In the genomic region with DNA sequence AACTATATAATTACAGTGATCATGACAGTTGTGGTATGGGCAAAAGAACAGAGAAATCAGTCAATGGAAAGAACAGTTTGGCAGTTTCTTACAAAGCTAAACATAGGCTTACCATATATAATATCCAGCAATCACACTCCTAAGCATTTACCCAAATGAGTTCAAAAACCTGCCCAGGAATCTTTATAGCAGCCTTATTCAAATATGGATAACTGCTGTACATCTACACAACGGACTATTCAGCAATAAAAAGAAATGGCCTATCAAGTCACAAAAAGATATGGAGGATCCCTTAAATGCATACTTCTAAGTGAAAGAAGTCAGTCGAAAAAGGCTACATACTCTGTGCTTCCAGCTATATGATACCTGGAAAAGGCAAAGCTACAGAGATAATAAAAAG, we compare ENCODE assay signal across 24 cellular contexts. TPM values are rescaled to one million over a fixed set of nuclear protein-coding genes. Genes with fewer than 3 reads are reported as not detected.
A peak's percentile ranks its signal among the peaks of the same experiment; 100 is the strongest.
DNase-seq lines count a peak whose midpoint lies in the region; ATAC-seq and TF ChIP-seq lines count a peak whose summit lies in the region.
"Had no signal": no experiment of that assay in that cellular context is flagged by ENCODE, and none has a peak within 500 bp of the region (broad histone marks: within the 10 kb centered on the region; RNA-seq: fewer than 3 reads in every experiment).

No MANE protein-coding gene starts in this region.

- no peak for TF ChIP-seq CTCF in Caco-2 (IDR thresholded peaks at IDR 0.05; ENCODE audit: insufficient read depth in 1 of 2, low read depth in 1 of 2, low read length in 1 of 2, severe bottlenecking in 1 of 2, unreplicated experiment in 1 of 2)

- H3K27me3 ChIP-seq in Caco-2 (replicated peaks; ENCODE audit: control insufficient read depth, insufficient read depth, low read length): no peaks in the 10 kb centered on the region
- H3K27me3 ChIP-seq: SJCRH30 had no signal

- no peaks in the 10 kb centered on the region for H3K27me3 Mint-ChIP-seq in activated naive CD8-positive, alpha-beta T cell treated with anti-CD3 and anti-CD28 coated beads, Interleukin-2, amount 10 ng/mL, durations not matched to agents 7 days and 5 days
- H3K27me3 Mint-ChIP-seq in activated naive CD8-positive, alpha-beta T cell treated with anti-CD3 and anti-CD28 coated beads for 36 hours: no peaks in the 10 kb centered on the region
- H3K27me3 Mint-ChIP-seq in activated T-helper 17 cell treated with anti-CD3 and anti-CD28 coated beads, Interleukin-2, amount 50 U/mL, for 72 hours: no peaks in the 10 kb centered on the region
- no peaks in the 10 kb centered on the region for H3K27me3 Mint-ChIP-seq in Caco-2 (ENCODE audit: insufficient read depth, unreplicated experiment)

- H3K4me3 Mint-ChIP-seq in activated naive CD8-positive, alpha-beta T cell treated with anti-CD3 and anti-CD28 coated beads, Interleukin-2, amount 10 ng/mL, durations not matched to agents 7 days and 5 days: no peak overlapping the region
- no peak overlapping the region for H3K4me3 Mint-ChIP-seq in activated naive CD8-positive, alpha-beta T cell treated with anti-CD3 and anti-CD28 coated beads for 36 hours
- no peak overlapping the region for H3K4me3 Mint-ChIP-seq in activated T-helper 17 cell treated with anti-CD3 and anti-CD28 coated beads, Interleukin-2, amount 50 U/mL, for 72 hours
- no peak overlapping the region for H3K4me3 Mint-ChIP-seq in Caco-2 (ENCODE audit: unreplicated experiment)
- H3K4me3 Mint-ChIP-seq: CD14-positive monocyte had no signal

- no TSS peak for BruUV-seq in Caco-2 (replicated peaks; lab: Mats Ljungman, UMichigan)

- peaks cover 12% of the 10 kb centered on the region for H3K4me1 ChIP-seq in Caco-2
- H3K4me1 ChIP-seq: SJCRH30 had no signal

- no peak for DNase-seq in activated naive CD8-positive, alpha-beta T cell treated with anti-CD3 and anti-CD28 coated beads, Interleukin-2, amount 10 ng/mL, durations not matched to agents 7 days and 5 days
- DNase-seq in activated naive CD8-positive, alpha-beta T cell treated with anti-CD3 and anti-CD28 coated beads for 36 hours: no peak
- DNase-seq in NCI-H526 treated with DMSO at 0.1 percent for 48 hours (lab: John Stamatoyannopoulos, UW): peak; percentile 4
- DNase-seq in NK-92 (lab: John Stamatoyannopoulos, UW; ENCODE audit: unreplicated experiment): no peak
- no peak for DNase-seq in Caco-2
- no peak for DNase-seq in C1 segment of cervical spinal cord (lab: John Stamatoyannopoulos, UW)
- DNase-seq: Kasumi-1; MV-4-11; NCI-H1105; NCI-H1436 treated with DMSO at 0.1 percent for 48 hours; NCI-H187 treated with DMSO at 0.1 percent for 48 hours; NCI-H2171 treated with DMSO at 0.1 percent for 48 hours; NCI-H345; NCI-H510A treated with DMSO at 0.1 percent for 48 hours; NCI-H774; NK-92 treated with Interleukin-12 subunit alpha and Interleukin-12 subunit beta, amount 100 ng/mL, for 24 hours; PC-3; SJCRH30 had no signal

- H3K4me1 Mint-ChIP-seq in activated naive CD8-positive, alpha-beta T cell treated with anti-CD3 and anti-CD28 coated beads, Interleukin-2, amount 10 ng/mL, durations not matched to agents 7 days and 5 days: peaks cover 18% of the 10 kb centered on the region
- H3K4me1 Mint-ChIP-seq in activated naive CD8-positive, alpha-beta T cell treated with anti-CD3 and anti-CD28 coated beads for 36 hours: peaks cover 41% of the 10 kb centered on the region
- H3K4me1 Mint-ChIP-seq in activated T-helper 17 cell treated with anti-CD3 and anti-CD28 coated beads, Interleukin-2, amount 50 U/mL, for 72 hours: peaks cover 41% of the 10 kb centered on the region
- H3K4me1 Mint-ChIP-seq in Caco-2 (ENCODE audit: low read depth, unreplicated experiment): peaks cover 5% of the 10 kb centered on the region
- H3K4me1 Mint-ChIP-seq: CD14-positive monocyte had no signal

- H3K27ac Mint-ChIP-seq in activated naive CD8-positive, alpha-beta T cell treated with anti-CD3 and anti-CD28 coated beads, Interleukin-2, amount 10 ng/mL, durations not matched to agents 7 days and 5 days: peak overlapping the region; percentile 28
- no peak overlapping the region for H3K27ac Mint-ChIP-seq in activated naive CD8-positive, alpha-beta T cell treated with anti-CD3 and anti-CD28 coated beads for 36 hours
- peak overlapping the region; percentile 44 for H3K27ac Mint-ChIP-seq in activated T-helper 17 cell treated with anti-CD3 and anti-CD28 coated beads, Interleukin-2, amount 50 U/mL, for 72 hours
- no peak overlapping the region for H3K27ac Mint-ChIP-seq in Caco-2 (ENCODE audit: unreplicated experiment)
- H3K27ac Mint-ChIP-seq: CD14-positive monocyte had no signal

- no peak for ATAC-seq in activated naive CD8-positive, alpha-beta T cell treated with anti-CD3 and anti-CD28 coated beads, Interleukin-2, amount 10 ng/mL, durations not matched to agents 7 days and 5 days (ENCODE audit: low read depth)
- ATAC-seq in activated T-helper 17 cell treated with anti-CD3 and anti-CD28 coated beads, Interleukin-2, amount 50 U/mL, for 72 hours (replicated peaks): no peak
- ATAC-seq: A549, K562, PC-3, Right ventricle myocardium inferior, SK-N-SH treated with all-trans-retinoic acid at 6 μM for 48 hours had no signal

- no peaks in the 10 kb centered on the region for H3K9me3 Mint-ChIP-seq in activated naive CD8-positive, alpha-beta T cell treated with anti-CD3 and anti-CD28 coated beads, Interleukin-2, amount 10 ng/mL, durations not matched to agents 7 days and 5 days
- no peaks in the 10 kb centered on the region for H3K9me3 Mint-ChIP-seq in activated naive CD8-positive, alpha-beta T cell treated with anti-CD3 and anti-CD28 coated beads for 36 hours
- no peaks in the 10 kb centered on the region for H3K9me3 Mint-ChIP-seq in activated T-helper 17 cell treated with anti-CD3 and anti-CD28 coated beads, Interleukin-2, amount 50 U/mL, for 72 hours
- H3K9me3 Mint-ChIP-seq in Caco-2 (ENCODE audit: unreplicated experiment): no peaks in the 10 kb centered on the region
- H3K9me3 Mint-ChIP-seq: CD14-positive monocyte had no signal

- peaks cover 46% of the 10 kb centered on the region for H3K36me3 Mint-ChIP-seq in activated naive CD8-positive, alpha-beta T cell treated with anti-CD3 and anti-CD28 coated beads, Interleukin-2, amount 10 ng/mL, durations not matched to agents 7 days and 5 days
- H3K36me3 Mint-ChIP-seq in activated naive CD8-positive, alpha-beta T cell treated with anti-CD3 and anti-CD28 coated beads for 36 hours: peaks cover 24% of the 10 kb centered on the region
- peaks cover 57% of the 10 kb centered on the region for H3K36me3 Mint-ChIP-seq in activated T-helper 17 cell treated with anti-CD3 and anti-CD28 coated beads, Interleukin-2, amount 50 U/mL, for 72 hours (ENCODE audit: low read depth)
- peaks cover 45% of the 10 kb centered on the region for H3K36me3 Mint-ChIP-seq in Caco-2 (ENCODE audit: insufficient read depth, unreplicated experiment)

- CTCF ChIA-PET in Caco-2 (lab: Charles Lee): no interaction called here

- intact Hi-C loops in Caco-2 (cut with micrococcal nuclease; ENCODE audit: unreplicated experiment): no loop called here

- H3K4me3 ChIP-seq in Caco-2 (ENCODE audit: low read depth, low read length): no peak overlapping the region
- H3K4me3 ChIP-seq: A549, K562, SJCRH30 had no signal

- no peaks in the 10 kb centered on the region for H3K9me3 ChIP-seq in Caco-2
- H3K9me3 ChIP-seq: A549, SJCRH30 had no signal

- no peaks in the 10 kb centered on the region for H3K36me3 ChIP-seq in Caco-2 (ENCODE audit: control insufficient read depth, insufficient read depth, low read length)
- H3K36me3 ChIP-seq: SJCRH30 had no signal

- POLR2A ChIA-PET in activated naive CD8-positive, alpha-beta T cell treated with anti-CD3 and anti-CD28 coated beads, Interleukin-2, amount 10 ng/mL, durations not matched to agents 7 days and 5 days (lab: Charles Lee): no interaction called here
- POLR2A ChIA-PET in Caco-2 (lab: Charles Lee): no interaction called here

RNA-seq across cellular contexts. Expression of gene ERMP1, which starts 36.6 kb away (rescaled TPM):
- 10 to 100 TPM; 26.5 to 27.7 TPM for total RNA-seq in activated naive CD8-positive, alpha-beta T cell treated with anti-CD3 and anti-CD28 coated beads, Interleukin-2, amount 10 ng/mL, durations not matched to agents 7 days and 5 days
- 1 to 10 TPM; 6.6 to 7.0 TPM for total RNA-seq in activated naive CD8-positive, alpha-beta T cell treated with anti-CD3 and anti-CD28 coated beads for 36 hours
- total RNA-seq in activated T-helper 17 cell treated with anti-CD3 and anti-CD28 coated beads, Interleukin-2, amount 50 U/mL, for 72 hours: 10 to 100 TPM; 17.7 to 22.4 TPM
- total RNA-seq in Caco-2 (2022): 31.1 and 34.7 TPM in 2 replicates

Comparison
In these comparisons a context has a peak if more than half of its experiments do, and no peak if none do; other contexts are left out.
1. H3K27ac Mint-ChIP-seq: peak in activated naive CD8-positive, alpha-beta T cell treated with anti-CD3 and anti-CD28 coated beads, Interleukin-2, amount 10 ng/mL, durations not matched to agents 7 days and 5 days (single experiment) and activated T-helper 17 cell treated with anti-CD3 and anti-CD28 coated beads, Interleukin-2, amount 50 U/mL, for 72 hours (single experiment); none in activated naive CD8-positive, alpha-beta T cell treated with anti-CD3 and anti-CD28 coated beads for 36 hours (single experiment) and Caco-2 (single experiment).